ENCODE assay signal across 1 cellular context in the genomic region with DNA sequence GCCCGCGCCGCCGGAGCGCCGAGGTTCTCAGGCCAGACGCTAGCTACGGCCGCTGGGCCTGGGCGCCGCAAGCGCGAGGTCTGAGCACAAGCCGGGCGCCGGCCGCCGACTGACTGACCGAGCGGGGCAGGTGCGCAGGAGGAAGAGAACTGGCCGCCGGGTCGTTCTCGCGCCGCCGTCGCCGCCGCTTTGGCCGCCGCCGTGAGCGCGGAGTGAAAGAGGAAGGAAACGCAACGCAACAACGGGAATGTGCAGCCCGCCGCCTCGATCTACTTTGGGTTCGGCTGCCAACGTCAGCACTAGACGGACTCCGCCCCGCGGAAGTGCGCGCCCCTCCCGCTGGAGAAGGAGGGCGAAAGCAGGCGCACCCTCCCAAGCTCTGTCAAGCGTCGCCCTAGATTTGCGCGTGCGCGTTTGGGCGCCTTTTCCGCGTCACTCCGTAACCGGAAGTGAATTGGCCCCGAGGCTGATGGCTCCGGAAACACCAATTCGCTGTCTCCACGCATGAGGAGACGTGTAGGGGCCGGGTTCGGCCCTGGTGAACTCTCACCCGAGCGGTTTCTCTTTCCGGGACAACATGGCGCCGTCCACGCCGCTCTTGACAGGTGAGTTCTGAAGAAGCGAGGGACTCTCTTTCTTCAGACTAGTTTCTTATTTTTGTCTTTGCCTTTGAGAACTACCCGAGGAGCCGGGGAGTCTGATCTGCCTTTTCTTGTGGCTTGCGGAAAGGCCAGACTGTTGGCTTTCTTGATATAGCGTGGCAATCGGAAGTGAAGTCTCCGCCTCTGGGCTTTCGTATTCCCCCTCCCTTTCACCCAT.
TF ChIP-seq lines count a peak whose summit lies in the region.

EIF2A (plus strand) TSS at position 562 of the 819 bp plus-strand sequence; CDS start at position 578, 16 bp downstream.
SERP1 (minus strand) TSS at position 271 of the 819 bp plus-strand sequence. CDS start 361 bp downstream, outside the sequence.

TF ChIP-seq in HEK293, 187 proteins besides CTCF, POLR2A, EP300 and RAD21 (continued from another document and continues in another):
- TF ChIP-seq, protein P1, sequence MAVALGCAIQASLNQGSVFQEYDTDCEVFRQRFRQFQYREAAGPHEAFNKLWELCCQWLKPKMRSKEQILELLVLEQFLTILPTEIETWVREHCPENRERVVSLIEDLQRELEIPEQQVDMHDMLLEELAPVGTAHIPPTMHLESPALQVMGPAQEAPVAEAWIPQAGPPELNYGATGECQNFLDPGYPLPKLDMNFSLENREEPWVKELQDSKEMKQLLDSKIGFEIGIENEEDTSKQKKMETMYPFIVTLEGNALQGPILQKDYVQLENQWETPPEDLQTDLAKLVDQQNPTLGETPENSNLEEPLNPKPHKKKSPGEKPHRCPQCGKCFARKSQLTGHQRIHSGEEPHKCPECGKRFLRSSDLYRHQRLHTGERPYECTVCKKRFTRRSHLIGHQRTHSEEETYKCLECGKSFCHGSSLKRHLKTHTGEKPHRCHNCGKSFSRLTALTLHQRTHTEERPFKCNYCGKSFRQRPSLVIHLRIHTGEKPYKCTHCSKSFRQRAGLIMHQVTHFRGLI (tag by site-specific recombination; IDR thresholded peaks at IDR 0.05) = no peak
- TF ChIP-seq ZFHX2 (tag by site-specific recombination; conservative IDR thresholded peaks at IDR 0.05) = no peak
- TF ChIP-seq ZNF843 (tag by site-specific recombination; IDR thresholded peaks at IDR 0.05) = no peak
- no peak for TF ChIP-seq ZNF146 (tag by site-specific recombination; IDR thresholded peaks at IDR 0.05)
- no peak for TF ChIP-seq ZNF521 (tag by site-specific recombination; IDR thresholded peaks at IDR 0.05)
- TF ChIP-seq ZEB2 (tag by site-specific recombination; IDR thresholded peaks at IDR 0.05) = peak; percentile 51; the same call in 1 of the 2 replicates
- TF ChIP-seq ZNF324 (tag by site-specific recombination; IDR thresholded peaks at IDR 0.05) = peak; percentile 23; the same call in 1 of the 2 replicates
- TF ChIP-seq SP3 (tag by site-specific recombination; IDR thresholded peaks at IDR 0.05) = peak; percentile 82
- TF ChIP-seq ZNF707 (tag by site-specific recombination; IDR thresholded peaks at IDR 0.05) = no peak
- TF ChIP-seq, protein P2, sequence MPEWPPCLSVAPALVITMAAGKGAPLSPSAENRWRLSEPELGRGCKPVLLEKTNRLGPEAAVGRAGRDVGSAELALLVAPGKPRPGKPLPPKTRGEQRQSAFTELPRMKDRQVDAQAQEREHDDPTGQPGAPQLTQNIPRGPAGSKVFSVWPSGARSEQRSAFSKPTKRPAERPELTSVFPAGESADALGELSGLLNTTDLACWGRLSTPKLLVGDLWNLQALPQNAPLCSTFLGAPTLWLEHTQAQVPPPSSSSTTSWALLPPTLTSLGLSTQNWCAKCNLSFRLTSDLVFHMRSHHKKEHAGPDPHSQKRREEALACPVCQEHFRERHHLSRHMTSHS (tag by site-specific recombination; IDR thresholded peaks at IDR 0.05) = no peak
- TF ChIP-seq ZNF701 (tag by site-specific recombination; IDR thresholded peaks at IDR 0.05) = no peak
- no peak for TF ChIP-seq ZNF785 (tag by site-specific recombination; IDR thresholded peaks at IDR 0.05)
- no peak for TF ChIP-seq ZSCAN16 (tag by site-specific recombination; IDR thresholded peaks at IDR 0.05)
- TF ChIP-seq, protein P3, sequence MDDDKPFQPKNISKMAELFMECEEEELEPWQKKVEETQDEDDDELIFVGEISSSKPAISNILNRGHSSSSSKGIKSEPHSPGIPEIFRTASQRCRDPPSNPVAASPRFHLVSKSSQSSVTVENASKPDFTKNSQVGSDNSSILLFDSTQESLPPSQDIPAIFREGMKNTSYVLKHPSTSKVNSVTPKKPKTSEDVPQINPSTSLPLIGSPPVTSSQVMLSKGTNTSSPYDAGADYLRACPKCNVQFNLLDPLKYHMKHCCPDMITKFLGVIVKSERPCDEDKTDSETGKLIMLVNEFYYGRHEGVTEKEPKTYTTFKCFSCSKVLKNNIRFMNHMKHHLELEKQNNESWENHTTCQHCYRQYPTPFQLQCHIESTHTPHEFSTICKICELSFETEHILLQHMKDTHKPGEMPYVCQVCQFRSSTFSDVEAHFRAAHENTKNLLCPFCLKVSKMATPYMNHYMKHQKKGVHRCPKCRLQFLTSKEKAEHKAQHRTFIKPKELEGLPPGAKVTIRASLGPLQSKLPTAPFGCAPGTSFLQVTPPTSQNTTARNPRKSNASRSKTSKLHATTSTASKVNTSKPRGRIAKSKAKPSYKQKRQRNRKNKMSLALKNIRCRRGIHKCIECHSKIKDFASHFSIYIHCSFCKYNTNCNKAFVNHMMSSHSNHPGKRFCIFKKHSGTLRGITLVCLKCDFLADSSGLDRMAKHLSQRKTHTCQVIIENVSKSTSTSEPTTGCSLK (tag by site-specific recombination; IDR thresholded peaks at IDR 0.05) = no peak
- peak; percentile 98 for TF ChIP-seq ZNF518A (tag by site-specific recombination; conservative IDR thresholded peaks at IDR 0.05; ENCODE audit: low read depth)
- TF ChIP-seq, protein P4, sequence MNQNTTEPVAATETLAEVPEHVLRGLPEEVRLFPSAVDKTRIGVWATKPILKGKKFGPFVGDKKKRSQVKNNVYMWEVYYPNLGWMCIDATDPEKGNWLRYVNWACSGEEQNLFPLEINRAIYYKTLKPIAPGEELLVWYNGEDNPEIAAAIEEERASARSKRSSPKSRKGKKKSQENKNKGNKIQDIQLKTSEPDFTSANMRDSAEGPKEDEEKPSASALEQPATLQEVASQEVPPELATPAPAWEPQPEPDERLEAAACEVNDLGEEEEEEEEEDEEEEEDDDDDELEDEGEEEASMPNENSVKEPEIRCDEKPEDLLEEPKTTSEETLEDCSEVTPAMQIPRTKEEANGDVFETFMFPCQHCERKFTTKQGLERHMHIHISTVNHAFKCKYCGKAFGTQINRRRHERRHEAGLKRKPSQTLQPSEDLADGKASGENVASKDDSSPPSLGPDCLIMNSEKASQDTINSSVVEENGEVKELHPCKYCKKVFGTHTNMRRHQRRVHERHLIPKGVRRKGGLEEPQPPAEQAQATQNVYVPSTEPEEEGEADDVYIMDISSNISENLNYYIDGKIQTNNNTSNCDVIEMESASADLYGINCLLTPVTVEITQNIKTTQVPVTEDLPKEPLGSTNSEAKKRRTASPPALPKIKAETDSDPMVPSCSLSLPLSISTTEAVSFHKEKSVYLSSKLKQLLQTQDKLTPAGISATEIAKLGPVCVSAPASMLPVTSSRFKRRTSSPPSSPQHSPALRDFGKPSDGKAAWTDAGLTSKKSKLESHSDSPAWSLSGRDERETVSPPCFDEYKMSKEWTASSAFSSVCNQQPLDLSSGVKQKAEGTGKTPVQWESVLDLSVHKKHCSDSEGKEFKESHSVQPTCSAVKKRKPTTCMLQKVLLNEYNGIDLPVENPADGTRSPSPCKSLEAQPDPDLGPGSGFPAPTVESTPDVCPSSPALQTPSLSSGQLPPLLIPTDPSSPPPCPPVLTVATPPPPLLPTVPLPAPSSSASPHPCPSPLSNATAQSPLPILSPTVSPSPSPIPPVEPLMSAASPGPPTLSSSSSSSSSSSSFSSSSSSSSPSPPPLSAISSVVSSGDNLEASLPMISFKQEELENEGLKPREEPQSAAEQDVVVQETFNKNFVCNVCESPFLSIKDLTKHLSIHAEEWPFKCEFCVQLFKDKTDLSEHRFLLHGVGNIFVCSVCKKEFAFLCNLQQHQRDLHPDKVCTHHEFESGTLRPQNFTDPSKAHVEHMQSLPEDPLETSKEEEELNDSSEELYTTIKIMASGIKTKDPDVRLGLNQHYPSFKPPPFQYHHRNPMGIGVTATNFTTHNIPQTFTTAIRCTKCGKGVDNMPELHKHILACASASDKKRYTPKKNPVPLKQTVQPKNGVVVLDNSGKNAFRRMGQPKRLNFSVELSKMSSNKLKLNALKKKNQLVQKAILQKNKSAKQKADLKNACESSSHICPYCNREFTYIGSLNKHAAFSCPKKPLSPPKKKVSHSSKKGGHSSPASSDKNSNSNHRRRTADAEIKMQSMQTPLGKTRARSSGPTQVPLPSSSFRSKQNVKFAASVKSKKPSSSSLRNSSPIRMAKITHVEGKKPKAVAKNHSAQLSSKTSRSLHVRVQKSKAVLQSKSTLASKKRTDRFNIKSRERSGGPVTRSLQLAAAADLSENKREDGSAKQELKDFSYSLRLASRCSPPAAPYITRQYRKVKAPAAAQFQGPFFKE (tag by site-specific recombination; IDR thresholded peaks at IDR 0.05; ENCODE audit: borderline replicate concordance) = no peak
- TF ChIP-seq ZNF664 (tag by site-specific recombination; IDR thresholded peaks at IDR 0.05) = no peak
- no peak for TF ChIP-seq MEIS1 (CRISPR knock-in tag; IDR thresholded peaks at IDR 0.05; ENCODE audit: borderline replicate concordance)
- TF ChIP-seq BCL11B (tag by site-specific recombination; IDR thresholded peaks at IDR 0.05; ENCODE audit: low read depth) = no peak
- no peak for TF ChIP-seq ZNF2 (tag by site-specific recombination; IDR thresholded peaks at IDR 0.05)
- no peak for TF ChIP-seq KLF10 (tag by site-specific recombination; IDR thresholded peaks at IDR 0.05)
- no peak for TF ChIP-seq GLIS1 (tag by site-specific recombination; IDR thresholded peaks at IDR 0.05)
- peak; percentile 69 for TF ChIP-seq ZBTB8A (tag by site-specific recombination; IDR thresholded peaks at IDR 0.05)
- no peak for TF ChIP-seq REPIN1 (tag by site-specific recombination; IDR thresholded peaks at IDR 0.05; ENCODE audit: low read depth)
- TF ChIP-seq GLI2 (tag by site-specific recombination; IDR thresholded peaks at IDR 0.05; ENCODE audit: borderline replicate concordance, low read depth) = no peak
- no peak for TF ChIP-seq ZNF548 (tag by site-specific recombination; IDR thresholded peaks at IDR 0.05)
- TF ChIP-seq ZBTB21 (tag by site-specific recombination; IDR thresholded peaks at IDR 0.05) = peak; percentile 86
- peak; percentile 74; the same call in 1 of the 2 replicates for TF ChIP-seq KLF1 (tag by site-specific recombination; IDR thresholded peaks at IDR 0.05)
- no peak; the same call in 1 of the 2 replicates for TF ChIP-seq KLF9 (tag by site-specific recombination; IDR thresholded peaks at IDR 0.05; ENCODE audit: low read depth)
- TF ChIP-seq GLI4 (tag by site-specific recombination; IDR thresholded peaks at IDR 0.05) = no peak
- no peak for TF ChIP-seq RBAK (tag by site-specific recombination; IDR thresholded peaks at IDR 0.05)
- peak; percentile 14; the same call in 1 of the 2 replicates for TF ChIP-seq ZNF692 (tag by site-specific recombination; IDR thresholded peaks at IDR 0.05)
- TF ChIP-seq ZNF184 (tag by site-specific recombination; IDR thresholded peaks at IDR 0.05) = no peak
- TF ChIP-seq ZSCAN23 (tag by site-specific recombination; IDR thresholded peaks at IDR 0.05) = no peak
- no peak for TF ChIP-seq ZNF654 (tag by site-specific recombination; IDR thresholded peaks at IDR 0.05; ENCODE audit: low read depth)
- TF ChIP-seq ZFP37 (tag by site-specific recombination; IDR thresholded peaks at IDR 0.05) = no peak
- no peak for TF ChIP-seq IKZF3 (tag by site-specific recombination; IDR thresholded peaks at IDR 0.05)
- TF ChIP-seq ZBTB7A (tag by site-specific recombination; IDR thresholded peaks at IDR 0.05; ENCODE audit: low read depth) = no peak
- no peak for TF ChIP-seq ZNF658 (tag by site-specific recombination; IDR thresholded peaks at IDR 0.05)
- no peak for TF ChIP-seq ZNF837 (tag by site-specific recombination; IDR thresholded peaks at IDR 0.05)
